ENCODE assay signal across 1 cellular context in genomic region chr9:34558341-34558740, GRCh38.
TF ChIP-seq lines count a peak whose summit lies in the region.

No MANE protein-coding gene starts in this region.

TF ChIP-seq in H1, 55 proteins besides CTCF, POLR2A, EP300 and RAD21:
- TF ChIP-seq SP2 (IDR thresholded peaks at IDR 0.05; ENCODE audit: low read length): no peak
- TF ChIP-seq SAP30 (IDR thresholded peaks at IDR 0.05; ENCODE audit: insufficient read depth, insufficient replicate concordance, low read length): no peak
- TF ChIP-seq JUN (IDR thresholded peaks at IDR 0.05; ENCODE audit: low read depth, low read length): no peak
- no peak for TF ChIP-seq SIX5 (IDR thresholded peaks at IDR 0.05; ENCODE audit: low read depth, low read length)
- TF ChIP-seq CBX8 (IDR thresholded peaks at IDR 0.05; ENCODE audit: borderline replicate concordance, low read depth, low read length): no peak
- no peak for TF ChIP-seq TAF1 (IDR thresholded peaks at IDR 0.05; ENCODE audit: low read depth, low read length)
- TF ChIP-seq PHF8 (conservative IDR thresholded peaks at IDR 0.05; ENCODE audit: low read depth, low read length): no peak
- no peak for TF ChIP-seq SUZ12 (IDR thresholded peaks at IDR 0.05; ENCODE audit: low read length)
- TF ChIP-seq CTBP2 (IDR thresholded peaks at IDR 0.05; ENCODE audit: borderline replicate concordance, insufficient read depth, insufficient read length, low read length): no peak
- TF ChIP-seq USF2 (IDR thresholded peaks at IDR 0.05; ENCODE audit: low read length): no peak
- TF ChIP-seq KDM5A (IDR thresholded peaks at IDR 0.05; ENCODE audit: low read length): no peak
- no peak for TF ChIP-seq CEBPB (IDR thresholded peaks at IDR 0.05; ENCODE audit: low read depth, low read length)
- TF ChIP-seq MAX (IDR thresholded peaks at IDR 0.05): no peak
